Comparison of ENCODE assay signal across 8 cellular contexts in genomic region chr5:161546463-161547301, GRCh38. TPM values are rescaled to one million over a fixed set of nuclear protein-coding genes. Genes with fewer than 3 reads are reported as not detected.
DNase-seq lines count a peak whose midpoint lies in the region; ATAC-seq lines count a peak whose summit lies in the region.

Gene GABRB2, minus strand, starts transcription at chr5:161546725. Its CDS starts 82 bp downstream, at chr5:161546643.

- no peaks in the 10 kb centered on the region for H3K9me3 ChIP-seq in ectodermal cell (ENCODE audit: control insufficient read depth, low read length)
- no peaks in the 10 kb centered on the region for H3K9me3 ChIP-seq in stomach smooth muscle (ENCODE audit: control insufficient read depth in 2 of 2, low read length in 2 of 2)

- H3K4me3 ChIP-seq in ectodermal cell (ENCODE audit: insufficient read depth, low read depth, low read length) (peak within 1 kb of the TSS; percentile 43), stomach smooth muscle (ENCODE audit: low read length in 2 of 2) (peak within 1 kb of the TSS; percentile 63 to 74)

- H3K9ac ChIP-seq in stomach smooth muscle (ENCODE audit: low read length in 2 of 2) = no peak within 1 kb of the TSS

- H3K27ac ChIP-seq in ectodermal cell (ENCODE audit: insufficient read depth, low read depth, low read length, poor library complexity, severe bottlenecking) = no peak within 1 kb of the TSS
- H3K27ac ChIP-seq in stomach smooth muscle (ENCODE audit: low read length) = no peak within 1 kb of the TSS

- H3K36me3 ChIP-seq in ectodermal cell (ENCODE audit: control insufficient read depth, insufficient read depth, low read length) = no peaks in the 10 kb centered on the region
- no peaks in the 10 kb centered on the region for H3K36me3 ChIP-seq in stomach smooth muscle (ENCODE audit: control insufficient read depth in 2 of 2, insufficient read depth in 2 of 2, low read length in 2 of 2)

- ATAC-seq in GM19397 (IDR thresholded peaks at IDR 0.05; ENCODE audit: unreplicated experiment) (peak; percentile 65), HG03442 (IDR thresholded peaks at IDR 0.05; ENCODE audit: unreplicated experiment) (peak; percentile 53)

- peaks cover 59% of the 10 kb centered on the region for H3K27me3 ChIP-seq in ectodermal cell (ENCODE audit: control insufficient read depth, insufficient read depth, low read length, poor library complexity, severe bottlenecking)
- H3K27me3 ChIP-seq in stomach smooth muscle (ENCODE audit: control insufficient read depth in 1 of 2, insufficient read depth in 2 of 2, low read length in 2 of 2) = peaks cover 32 to 46% of the 10 kb centered on the region in 2 donors

- H3K4me1 ChIP-seq in ectodermal cell (ENCODE audit: control insufficient read depth, insufficient read depth, low read length) (peaks cover 8% of the 10 kb centered on the region), stomach smooth muscle (ENCODE audit: control insufficient read depth, insufficient read depth, low read length) (peaks cover 19% of the 10 kb centered on the region)

- WGBS in ectodermal cell, 2 experiments = 1 to 2% methylated on average over 26 to 30 of the region's 32 CpGs

- peak; percentile 15 for DNase-seq in DMS79 (lab: John Stamatoyannopoulos, UW)
- DNase-seq in SK-N-DZ (ENCODE audit: low spot score) = peak; percentile 32
- DNase-seq in lung microvascular endothelial cell (ENCODE audit: low read depth in 2 of 2) = peak; percentile 31 to 44
- DNase-seq in HT-29 (ENCODE audit: low spot score) = no peak

RNA-seq across cellular contexts. Expression of gene GABRB2, which starts in this region (rescaled TPM):
- not detected in 2 replicates for polyA plus RNA-seq in SK-N-DZ (2014; cell fraction: cytosol; rRNA removed)
- not detected in 2 replicates for polyA plus RNA-seq in SK-N-DZ (2014; cell fraction: nucleus; rRNA removed)
- 0.67 TPM for polyA plus RNA-seq in ectodermal cell (2013, experiment 1 of 4)
- polyA plus RNA-seq in ectodermal cell (2013, experiment 2 of 4) = 0.59 TPM
- polyA plus RNA-seq in ectodermal cell (2013, experiment 3 of 4) = 0.59 TPM
- 0.57 TPM for polyA plus RNA-seq in ectodermal cell (2013, experiment 4 of 4)
- not detected in 2 replicates for total RNA-seq in lung microvascular endothelial cell
- total RNA-seq in HT-29 (2014; rRNA removed; shearing (Covaris generic)) = not detected in 2 replicates

Comparison
In these comparisons a context has a peak if more than half of its experiments do, and no peak if none do; other contexts are left out.
1. Peak in DNase-seq in lung microvascular endothelial cell; RNA of the gene not detected or under 1 TPM.